In genomic region chr14:88482524-88482923, GRCh38 we compare ENCODE assay signal across 16 cellular contexts.
DNase-seq lines count a peak whose midpoint lies in the region; ATAC-seq and TF ChIP-seq lines count a peak whose summit lies in the region.
"Had no signal": no experiment of that assay in that cellular context is flagged by ENCODE, and none has a peak within 500 bp of the region (broad histone marks: within the 10 kb centered on the region; RNA-seq: fewer than 3 reads in every experiment).

No MANE protein-coding gene starts in this region.

- ATAC-seq in Right ventricle myocardium superior (ENCODE audit: poor library complexity): no peak
- no peak for ATAC-seq in GM18907 (IDR thresholded peaks at IDR 0.05; ENCODE audit: unreplicated experiment)
- ATAC-seq: GM12878, HepG2 had no signal

- H3K27me3 ChIP-seq in left ventricle myocardium inferior (ENCODE audit: low read depth): no peaks in the 10 kb centered on the region
- H3K27me3 ChIP-seq: BLaER1 had no signal

- no peaks in the 10 kb centered on the region for H3K9me3 Mint-ChIP-seq in chondrocyte (ENCODE audit: low read depth)
- H3K9me3 Mint-ChIP-seq: CD8-positive, alpha-beta memory T cell had no signal

- peak overlapping the region; percentile 68 for H3K27ac ChIP-seq in left ventricle myocardium inferior (replicated peaks)
- H3K27ac ChIP-seq: BLaER1 had no signal

- intact Hi-C loops in left ventricle myocardium inferior (cut with micrococcal nuclease): no loop called here
- intact Hi-C loops in Right ventricle myocardium superior (cut with DNase I): no loop called here

- H3K36me3 ChIP-seq in left ventricle myocardium inferior: peaks cover 49% of the 10 kb centered on the region
- H3K36me3 ChIP-seq: BLaER1, HAP-1 had no signal

- no peak for DNase-seq in left ventricle myocardium inferior
- DNase-seq in Right ventricle myocardium superior: no peak
- DNase-seq in chondrocyte (ENCODE audit: low spot score): no peak
- DNase-seq in iPS-NIHi7 (ENCODE audit: extremely low spot score): peak; percentile 32
- no peak for DNase-seq in stimulated activated CD8-positive, alpha-beta memory T cell treated with anti-CD3 and anti-CD28 coated beads, Interleukin-4, amount 100 ng/mL, for 48 hours
- DNase-seq in hypothalamus (lab: John Stamatoyannopoulos, UW): no peak
- DNase-seq: 8988T; AML-193; CD8-positive, alpha-beta memory T cell; DMS53; GF-D8 had no signal

- H3K4me1 ChIP-seq in left ventricle myocardium inferior: peaks cover 32% of the 10 kb centered on the region
- H3K4me1 ChIP-seq: HAP-1 had no signal

- no peak for TF ChIP-seq CTCF in left ventricle myocardium inferior (IDR thresholded peaks at IDR 0.05; ENCODE audit: borderline replicate concordance)
- TF ChIP-seq CTCF in chondrocyte (IDR thresholded peaks at IDR 0.05): no peak

- H3K4me3 ChIP-seq in left ventricle myocardium inferior: no peak overlapping the region
- H3K4me3 ChIP-seq: BLaER1, GM12878, HAP-1 had no signal

- peaks cover 14% of the 10 kb centered on the region for H3K4me1 Mint-ChIP-seq in chondrocyte (ENCODE audit: low read depth)
- H3K4me1 Mint-ChIP-seq: CD8-positive, alpha-beta memory T cell had no signal

- no peaks in the 10 kb centered on the region for H3K27me3 Mint-ChIP-seq in chondrocyte (ENCODE audit: low read depth)

- no peaks in the 10 kb centered on the region for H3K9me3 ChIP-seq in left ventricle myocardium inferior (replicated peaks)
- H3K9me3 ChIP-seq: HAP-1 had no signal

- H3K27ac Mint-ChIP-seq in chondrocyte (ENCODE audit: unreplicated experiment): peak overlapping the region; percentile 74

- H3K36me3 Mint-ChIP-seq in chondrocyte (ENCODE audit: low read depth): peaks cover 19% of the 10 kb centered on the region
- H3K36me3 Mint-ChIP-seq: CD8-positive, alpha-beta memory T cell had no signal

- no peak overlapping the region for H3K4me3 Mint-ChIP-seq in chondrocyte (ENCODE audit: unreplicated experiment)
- H3K4me3 Mint-ChIP-seq: CD8-positive, alpha-beta memory T cell had no signal
